ENCODE assay signal across 17 cellular contexts in genomic region chr15:48402778-48403177, GRCh38.
DNase-seq lines count a peak whose midpoint lies in the region; ATAC-seq lines count a peak whose summit lies in the region.
"Had no signal": no experiment of that assay in that cellular context is flagged by ENCODE, and none has a peak within 500 bp of the region (broad histone marks: within the 10 kb centered on the region; RNA-seq: fewer than 3 reads in every experiment).

No MANE protein-coding gene starts in this region.

- DNase-seq in adipocyte (ENCODE audit: low read depth) = no peak
- DNase-seq in mesenchymal stem cell = no peak
- DNase-seq in amygdala (lab: John Stamatoyannopoulos, UW) = no peak
- DNase-seq in NCI-H524 treated with DMSO at 0.1 percent for 48 hours (lab: John Stamatoyannopoulos, UW) = no peak
- DNase-seq in NCI-H2029 treated with DMSO at 0.1 percent for 48 hours (lab: John Stamatoyannopoulos, UW) = no peak
- DNase-seq in occipital lobe (lab: John Stamatoyannopoulos, UW) = no peak
- DNase-seq: activated CD4-positive, alpha-beta T cell treated with anti-CD3 and anti-CD28 coated beads, Interleukin-2, amount 50 U/mL, for 48 hours; activated T-cell treated with anti-CD3 and anti-CD28 coated beads, Interleukin-2, amount 50 U/mL, for 4 hours; Caco-2; hypothalamus; PC-3; stimulated activated CD4-positive, alpha-beta T cell treated with anti-CD3 and anti-CD28 coated beads, Interleukin-4, amount 100 ng/mL, for 4 hours; testis had no signal

- H4K8ac ChIP-seq in mesenchymal stem cell (ENCODE audit: low read length) = peak overlapping the region; percentile 33

- ATAC-seq in GM18511 (IDR thresholded peaks at IDR 0.05; ENCODE audit: unreplicated experiment) = peak; percentile 65
- ATAC-seq in HG02610 (IDR thresholded peaks at IDR 0.05; ENCODE audit: unreplicated experiment) = peak; percentile 52
- ATAC-seq: activated naive CD4-positive, alpha-beta T cell treated with anti-CD3 and anti-CD28 coated beads, Interleukin-2, amount 50 U/mL, for 72 hours; activated T-cell treated with anti-CD3 and anti-CD28 coated beads, Interleukin-2, amount 50 U/mL, for 4 hours; PC-3 had no signal

- H2BK12ac ChIP-seq in mesenchymal stem cell (ENCODE audit: low read length in 2 of 2) = no peak overlapping the region

- no peak overlapping the region for H2BK120ac ChIP-seq in mesenchymal stem cell (ENCODE audit: low read depth, low read length)

- H3K9ac ChIP-seq in adipocyte (ENCODE audit: low read length) (peak overlapping the region; percentile 27), mesenchymal stem cell (ENCODE audit: low read length) (peak overlapping the region; percentile 47)

- no peaks in the 10 kb centered on the region for H3K79me1 ChIP-seq in mesenchymal stem cell (replicated peaks; ENCODE audit: low read length, poor library complexity, severe bottlenecking)

- H3K9me3 ChIP-seq in adipocyte (ENCODE audit: control insufficient read depth, low read length) = no peaks in the 10 kb centered on the region
- H3K9me3 ChIP-seq in mesenchymal stem cell (ENCODE audit: control insufficient read depth, low read length) = no peaks in the 10 kb centered on the region
- H3K9me3 ChIP-seq: Caco-2, testis had no signal

- no peak overlapping the region for H3K18ac ChIP-seq in mesenchymal stem cell (ENCODE audit: low read depth in 1 of 2, low read length in 2 of 2)

- no peak overlapping the region for H3K14ac ChIP-seq in mesenchymal stem cell (ENCODE audit: low read length in 2 of 2)

- peaks cover 51% of the 10 kb centered on the region for H3K4me1 ChIP-seq in adipocyte (ENCODE audit: control insufficient read depth, insufficient read depth, low read length)
- peaks cover 2% of the 10 kb centered on the region for H3K4me1 ChIP-seq in mesenchymal stem cell (ENCODE audit: control insufficient read depth, insufficient read depth, low read depth, low read length)
- H3K4me1 ChIP-seq: Caco-2, testis had no signal

- H4K91ac ChIP-seq in mesenchymal stem cell (ENCODE audit: low read length) = no peak overlapping the region

- H2AK5ac ChIP-seq in mesenchymal stem cell (ENCODE audit: low read length, severe bottlenecking) = no peak overlapping the region

- H2BK15ac ChIP-seq in mesenchymal stem cell (ENCODE audit: low read depth, poor library complexity, severe bottlenecking) = no peak overlapping the region

- peak overlapping the region; percentile 18 for H3K27ac ChIP-seq in mesenchymal stem cell (ENCODE audit: low read length, poor library complexity, severe bottlenecking)
- H3K27ac ChIP-seq: cardiac muscle cell, testis had no signal

- H3K27me3 ChIP-seq in adipocyte (replicated peaks; ENCODE audit: control insufficient read depth, insufficient read depth, low read length) = no peaks in the 10 kb centered on the region
- no peaks in the 10 kb centered on the region for H3K27me3 ChIP-seq in mesenchymal stem cell (ENCODE audit: control insufficient read depth in 1 of 2, insufficient read depth in 1 of 2, low read length in 2 of 2)
- H3K27me3 ChIP-seq: testis had no signal

- no peak overlapping the region for H2AFZ ChIP-seq in mesenchymal stem cell (ENCODE audit: low read depth, low read length)

- no peak overlapping the region for H3K4ac ChIP-seq in mesenchymal stem cell (ENCODE audit: low read depth in 1 of 2, low read length in 2 of 2)

- H3K23ac ChIP-seq in mesenchymal stem cell (ENCODE audit: low read length in 2 of 2) = no peak overlapping the region

- no peaks in the 10 kb centered on the region for H3K36me3 ChIP-seq in adipocyte (ENCODE audit: control insufficient read depth, insufficient read depth, low read length, severe bottlenecking)
- peaks cover 4 to 18% of the 10 kb centered on the region in 2 experiments for H3K36me3 ChIP-seq in mesenchymal stem cell (ENCODE audit: control insufficient read depth in 1 of 2, insufficient read depth in 2 of 2, low read depth in 1 of 2, low read length in 2 of 2)
- H3K36me3 ChIP-seq: cardiac muscle cell had no signal

- H3K4me3 ChIP-seq in adipocyte (ENCODE audit: low read length) = no peak overlapping the region
- H3K4me3 ChIP-seq in mesenchymal stem cell (ENCODE audit: insufficient read depth in 1 of 2, low read depth in 1 of 2, low read length in 2 of 2) = no peak overlapping the region
- H3K4me3 ChIP-seq: cardiac muscle cell, testis had no signal

- WGBS in mesenchymal stem cell = 95% methylated on average over 4 of the region's 5 CpGs

- no peak overlapping the region for H2BK5ac ChIP-seq in mesenchymal stem cell (ENCODE audit: low read depth, low read length, poor library complexity, severe bottlenecking)

- no peak overlapping the region for H3K4me2 ChIP-seq in mesenchymal stem cell (ENCODE audit: low read length, poor library complexity, severe bottlenecking)
